Comparison of ENCODE assay signal across 27 cellular contexts in the genomic region with DNA sequence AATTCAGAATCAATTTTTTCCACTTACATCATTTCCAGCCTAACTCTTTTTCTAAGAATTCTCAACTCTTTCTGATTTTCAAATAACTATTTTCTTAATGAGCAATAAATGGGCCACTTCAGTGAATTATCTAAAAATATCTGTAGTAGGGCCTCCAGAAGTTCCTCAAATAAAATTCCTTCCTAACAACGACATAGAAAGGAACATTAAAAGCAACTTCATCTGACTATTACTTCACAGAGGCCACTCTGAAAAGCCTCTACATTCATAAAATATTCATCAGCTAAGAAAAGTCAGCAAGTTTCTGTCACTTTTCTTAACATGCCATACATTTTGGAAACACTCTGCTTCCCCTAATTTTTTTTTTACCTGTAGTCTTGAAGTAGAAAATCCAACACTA. TPM values are rescaled to one million over a fixed set of nuclear protein-coding genes. Genes with fewer than 3 reads are reported as not detected.
A peak's percentile ranks its signal among the peaks of the same experiment; 100 is the strongest.
DNase-seq lines count a peak whose midpoint lies in the region; ATAC-seq, FAIRE-seq and TF ChIP-seq lines count a peak whose summit lies in the region.
"Had no signal": no experiment of that assay in that cellular context is flagged by ENCODE, and none has a peak within 500 bp of the region (broad histone marks: within the 10 kb centered on the region; RNA-seq: fewer than 3 reads in every experiment).

No MANE protein-coding gene starts in this region.

- H3K4me3 ChIP-seq in adipocyte (ENCODE audit: low read length) (peak overlapping the region; percentile 91), keratinocyte (ENCODE audit: control insufficient read depth in 2 of 3, extremely low read depth in 1 of 3, insufficient read depth in 2 of 3, low read depth in 1 of 3, low read length in 3 of 3) (no peak overlapping the region), tibial artery (no peak overlapping the region)
- H3K4me3 ChIP-seq: BLaER1 treated with 17β-estradiol and CSF1 and Interleukin-3, amounts not matched to agents 10 nM and 100 nM; HAP-1; right lobe of liver had no signal

- H3K9ac ChIP-seq in adipocyte (ENCODE audit: low read length) (peak overlapping the region; percentile 94), keratinocyte (ENCODE audit: control insufficient read depth, extremely low read depth, insufficient read depth, low read length) (no peak overlapping the region)
- H3K9ac ChIP-seq: BLaER1 treated with 17β-estradiol and CSF1 and Interleukin-3, amounts not matched to agents 10 nM and 100 nM had no signal

- TF ChIP-seq CTCF in keratinocyte (optimal IDR thresholded peaks at IDR 0.05 in 1 of 3, IDR thresholded peaks at IDR 0.05 in 1 of 3, conservative IDR thresholded peaks at IDR 0.05 in 1 of 3; ENCODE audit: extremely low read depth in 1 of 3, insufficient read depth in 2 of 3, low read length in 3 of 3) (no peak), tibial artery (IDR thresholded peaks at IDR 0.05) (no peak)

- peaks cover 73% of the 10 kb centered on the region for H3K79me2 ChIP-seq in keratinocyte (ENCODE audit: control insufficient read depth, insufficient read depth, low read length)

- no peak for ATAC-seq in activated T-cell treated with anti-CD3 and anti-CD28 coated beads, Interleukin-2, amount 50 U/mL, for 72 hours (replicated peaks in 1 of 2)
- ATAC-seq: activated CD8-positive, alpha-beta T cell treated with anti-CD3 and anti-CD28 coated beads for 36 hours had no signal

- H3K4me1 ChIP-seq in adipocyte (ENCODE audit: control insufficient read depth, insufficient read depth, low read length) (peaks cover 68% of the 10 kb centered on the region), keratinocyte (ENCODE audit: control insufficient read depth, extremely low read depth, insufficient read depth, low read length) (peaks cover 32% of the 10 kb centered on the region), tibial artery (peaks cover 0 to 66% (median 17%) of the 10 kb centered on the region in 4 donors)
- H3K4me1 ChIP-seq: BLaER1 treated with 17β-estradiol and CSF1 and Interleukin-3, amounts not matched to agents 10 nM and 100 nM had no signal

- FAIRE-seq in keratinocyte (lab: Jason Lieb, UNC) (no peak), HTR-8/SVneo (lab: Jason Lieb, UNC) (no peak)
- FAIRE-seq: G401.6, islet of Langerhans, TTC549 had no signal

- H3K27me3 ChIP-seq in adipocyte (replicated peaks; ENCODE audit: control insufficient read depth, insufficient read depth, low read length), result no peaks in the 10 kb centered on the region
- no peaks in the 10 kb centered on the region for H3K27me3 ChIP-seq in keratinocyte (ENCODE audit: control insufficient read depth, extremely low read depth, insufficient read depth, low read length)
- no peaks in the 10 kb centered on the region for H3K27me3 ChIP-seq in tibial artery

- H3K4me1 Mint-ChIP-seq in activated T-cell treated with anti-CD3 and anti-CD28 coated beads, Interleukin-2, amount 50 U/mL, for 72 hours (ENCODE audit: low read depth), result peaks cover 32% of the 10 kb centered on the region

- H3K36me3 ChIP-seq in adipocyte (ENCODE audit: control insufficient read depth, insufficient read depth, low read length, severe bottlenecking), result peaks cover 4% of the 10 kb centered on the region
- H3K36me3 ChIP-seq in keratinocyte (ENCODE audit: control insufficient read depth in 2 of 2, extremely low read depth in 1 of 2, insufficient read depth in 2 of 2, low read length in 2 of 2), result peaks cover 3 to 8% of the 10 kb centered on the region in 2 experiments
- no peaks in the 10 kb centered on the region for H3K36me3 ChIP-seq in tibial artery
- H3K36me3 ChIP-seq: BLaER1 treated with 17β-estradiol and CSF1 and Interleukin-3, amounts not matched to agents 10 nM and 100 nM; HAP-1; right lobe of liver had no signal

- DNase-seq in EH (ENCODE audit: low read depth) (peak; percentile 68), adipocyte (ENCODE audit: low read depth) (no peak), keratinocyte (ENCODE audit: low read depth, low spot score) (no peak), tibial artery (no peak), HTR-8/SVneo (ENCODE audit: insufficient read length, low spot score) (no peak)
- DNase-seq in NK-92 treated with Interleukin-12 subunit alpha and Interleukin-12 subunit beta, amount 100 ng/mL, for 24 hours (lab: John Stamatoyannopoulos, UW), result no peak
- no peak for DNase-seq in activated T-cell treated with anti-CD3 and anti-CD28 coated beads, Interleukin-2, amount 50 U/mL, for 72 hours
- DNase-seq: activated CD4-positive, alpha-beta T cell treated with anti-CD3 and anti-CD28 coated beads for 1 hour; activated CD8-positive, alpha-beta T cell treated with anti-CD3 and anti-CD28 coated beads for 36 hours; caudate nucleus; KG1; NCI-H1436; NCI-H2081 treated with DMSO at 0.1 percent for 48 hours; NCI-H748 treated with DMSO at 0.1 percent for 48 hours; right lobe of liver; RPMI8226; stimulated activated CD4-positive, alpha-beta T cell treated with anti-CD3 and anti-CD28 coated beads, Interleukin-4, amount 100 ng/mL, for 24 hours had no signal

- H3K9me3 Mint-ChIP-seq in activated T-cell treated with anti-CD3 and anti-CD28 coated beads, Interleukin-2, amount 50 U/mL, for 72 hours, result no peaks in the 10 kb centered on the region
- H3K9me3 Mint-ChIP-seq: activated CD8-positive, alpha-beta T cell treated with anti-CD3 and anti-CD28 coated beads for 36 hours; neural crest cell; stimulated activated effector memory CD8-positive, alpha-beta T cell treated with anti-CD3 and anti-CD28 coated beads, Interleukin-12 subunit alpha, Interleukin-12 subunit beta, amount 100 ng/mL, for 72 hours had no signal

- H3K27ac ChIP-seq in keratinocyte (ENCODE audit: control insufficient read depth, insufficient read depth, low read length) (peak overlapping the region; percentile 16), tibial artery (peak overlapping the region; percentile 66 to 83)
- H3K27ac ChIP-seq: BLaER1 treated with 17β-estradiol and CSF1 and Interleukin-3, amounts not matched to agents 10 nM and 100 nM; right lobe of liver had no signal

- H3K9me3 ChIP-seq in adipocyte (ENCODE audit: control insufficient read depth, low read length), result peaks cover under 1% of the 10 kb centered on the region
- H3K9me3 ChIP-seq in keratinocyte (ENCODE audit: control insufficient read depth, low read depth, low read length), result no peaks in the 10 kb centered on the region
- no peaks in the 10 kb centered on the region for H3K9me3 ChIP-seq in tibial artery
- H3K9me3 ChIP-seq: HAP-1, right lobe of liver had no signal

- dilution Hi-C loops in keratinocyte (cut with MboI; ENCODE audit: extremely low pct_ligation_motif_present, low sequenced_read_pairs), result no loop called here

- no peak overlapping the region for H3K4me3 Mint-ChIP-seq in activated T-cell treated with anti-CD3 and anti-CD28 coated beads, Interleukin-2, amount 50 U/mL, for 72 hours
- H3K4me3 Mint-ChIP-seq: activated CD8-positive, alpha-beta T cell treated with anti-CD3 and anti-CD28 coated beads for 36 hours; activated naive CD8-positive, alpha-beta T cell; stimulated activated effector memory CD8-positive, alpha-beta T cell treated with anti-CD3 and anti-CD28 coated beads, Interleukin-12 subunit alpha, Interleukin-12 subunit beta, amount 100 ng/mL, for 72 hours had no signal

- peak overlapping the region; percentile 3 for H3K4me2 ChIP-seq in keratinocyte (ENCODE audit: control insufficient read depth, extremely low read depth, insufficient read depth, low read depth, low read length)
- H3K4me2 ChIP-seq: BLaER1 treated with 17β-estradiol and CSF1 and Interleukin-3, amounts not matched to agents 10 nM and 100 nM had no signal

- H3K36me3 Mint-ChIP-seq in activated T-cell treated with anti-CD3 and anti-CD28 coated beads, Interleukin-2, amount 50 U/mL, for 72 hours (ENCODE audit: insufficient read depth in 2 of 2), result peaks cover 0 to 1% of the 10 kb centered on the region in 2 donors
- H3K36me3 Mint-ChIP-seq: activated naive CD8-positive, alpha-beta T cell; stimulated activated effector memory CD8-positive, alpha-beta T cell treated with anti-CD3 and anti-CD28 coated beads, Interleukin-12 subunit alpha, Interleukin-12 subunit beta, amount 100 ng/mL, for 72 hours had no signal

- H3K27me3 Mint-ChIP-seq in activated T-cell treated with anti-CD3 and anti-CD28 coated beads, Interleukin-2, amount 50 U/mL, for 72 hours (ENCODE audit: low read depth), result peaks cover 59% of the 10 kb centered on the region

- H3K27ac Mint-ChIP-seq in activated T-cell treated with anti-CD3 and anti-CD28 coated beads, Interleukin-2, amount 50 U/mL, for 72 hours, result no peak overlapping the region
- H3K27ac Mint-ChIP-seq: activated CD8-positive, alpha-beta T cell treated with anti-CD3 and anti-CD28 coated beads for 36 hours; activated naive CD8-positive, alpha-beta T cell; progenitor cell of endocrine pancreas; stimulated activated effector memory CD8-positive, alpha-beta T cell treated with anti-CD3 and anti-CD28 coated beads, Interleukin-12 subunit alpha, Interleukin-12 subunit beta, amount 100 ng/mL, for 72 hours had no signal

- intact Hi-C loops in tibial artery (cut with DNase I; ENCODE audit: low total_unique reads), result loop anchor here (5.0 to 10.0 kb wide), 4 partner anchors 319 to 1346 kb away; no protein-coding TSS in a partner anchor

- H3K9me1 ChIP-seq in keratinocyte (ENCODE audit: control insufficient read depth, extremely low read depth, insufficient read depth, low read length), result no peaks in the 10 kb centered on the region

- H4K20me1 ChIP-seq in keratinocyte (ENCODE audit: control insufficient read depth, extremely low read depth, insufficient read depth, low read length), result no peaks in the 10 kb centered on the region
- H4K20me1 ChIP-seq: BLaER1 treated with 17β-estradiol and CSF1 and Interleukin-3, amounts not matched to agents 10 nM and 100 nM had no signal

- no peak overlapping the region for H2AFZ ChIP-seq in keratinocyte (ENCODE audit: control insufficient read depth, low read length)

RNA-seq across cellular contexts. Expression of a gene that starts 4.8 kb away (rescaled TPM):
- polyA plus RNA-seq in keratinocyte, result 82.3 to 152 TPM (median 96.9 TPM) in 3 replicates
- polyA plus RNA-seq in keratinocyte (2011; ENCODE audit: low read depth), result 7.1 TPM
- 15.0 and 22.4 TPM in 2 replicates for polyA plus RNA-seq in keratinocyte (2011; cell fraction: cytosol; rRNA removed)
- 195 and 205 TPM in 2 replicates for polyA plus RNA-seq in keratinocyte (2011; cell fraction: nucleus; rRNA removed)
- 3.6 and 129 TPM in 2 replicates for polyA plus RNA-seq in keratinocyte (2012; ENCODE audit: low replicate concordance)
- 274 to 427 TPM (median 290 TPM) in 3 replicates for polyA minus RNA-seq in keratinocyte
- 51.0 TPM for polyA minus RNA-seq in keratinocyte (2011; cell fraction: cytosol; rRNA and poly(A)+ RNA removed)
- 365 and 633 TPM in 2 replicates for polyA minus RNA-seq in keratinocyte (2011; cell fraction: nucleus; rRNA and poly(A)+ RNA removed)
- not detected for total RNA-seq in activated T-cell treated with anti-CD3 and anti-CD28 coated beads, Interleukin-2, amount 50 U/mL, for 72 hours
- total RNA-seq: T-helper 1 cell treated with Interleukin-12 subunit alpha and Interleukin-12 subunit beta and Interleukin-4 antibody, amounts not matched to agents 30 ng/mL and 1 ng/mL, for 36 hours had no signal

RNA-seq across cellular contexts. Expression of a gene that starts 42.5 kb away (rescaled TPM):
- 160 to 489 TPM (median 474 TPM) in 3 replicates for polyA plus RNA-seq in keratinocyte
- 441 TPM for polyA plus RNA-seq in keratinocyte (2011; ENCODE audit: low read depth)
- 152 and 383 TPM in 2 replicates for polyA plus RNA-seq in keratinocyte (2011; cell fraction: cytosol; rRNA removed)
- 97.3 and 102 TPM in 2 replicates for polyA plus RNA-seq in keratinocyte (2011; cell fraction: nucleus; rRNA removed)
- polyA plus RNA-seq in keratinocyte (2012; ENCODE audit: low replicate concordance), result 399 and 440 TPM in 2 replicates
- 31.6 to 65.8 TPM (median 56.6 TPM) in 3 replicates for polyA minus RNA-seq in keratinocyte
- 76.7 TPM for polyA minus RNA-seq in keratinocyte (2011; cell fraction: cytosol; rRNA and poly(A)+ RNA removed)
- polyA minus RNA-seq in keratinocyte (2011; cell fraction: nucleus; rRNA and poly(A)+ RNA removed), result 8.4 and 14.3 TPM in 2 replicates
- 100 to 1,000 TPM; 311 to 325 TPM for total RNA-seq in activated T-cell treated with anti-CD3 and anti-CD28 coated beads, Interleukin-2, amount 50 U/mL, for 72 hours
